25 cellular contexts compared by ENCODE assay signal in the genomic region with DNA sequence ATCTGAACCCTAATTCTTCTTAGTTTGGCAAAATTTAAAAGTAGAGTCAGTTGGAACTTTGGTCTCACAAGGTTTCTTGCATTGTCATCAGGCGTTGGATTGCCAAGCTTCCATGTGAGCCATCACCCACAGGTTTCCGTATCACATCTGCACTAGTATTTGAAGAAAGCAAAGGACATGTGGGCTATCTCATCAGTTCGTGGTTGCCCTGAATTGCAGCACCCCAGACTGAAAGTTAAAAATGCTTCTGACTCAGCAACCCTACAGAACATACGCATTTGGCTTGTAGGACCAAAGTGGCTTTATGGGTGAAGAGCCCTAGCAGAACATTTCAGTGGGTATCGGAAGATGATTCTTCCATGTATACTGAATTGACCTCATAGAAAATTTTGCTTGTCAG.
A peak's percentile ranks its signal among the peaks of the same experiment; 100 is the strongest.
DNase-seq lines count a peak whose midpoint lies in the region; ATAC-seq, FAIRE-seq and TF ChIP-seq lines count a peak whose summit lies in the region.
"Had no signal": no experiment of that assay in that cellular context is flagged by ENCODE, and none has a peak within 500 bp of the region (broad histone marks: within the 10 kb centered on the region; RNA-seq: fewer than 3 reads in every experiment).

No MANE protein-coding gene starts in this region.

- peak overlapping the region; percentile 29; the same call in 1 of the 2 replicates for H2AFZ ChIP-seq in KMS-11 (ENCODE audit: low read depth)
- H2AFZ ChIP-seq in H1 (ENCODE audit: low read length) = no peak overlapping the region
- H2AFZ ChIP-seq: PC-9 had no signal

- no peak for TF ChIP-seq CTCF in KMS-11 (conservative IDR thresholded peaks at IDR 0.05; ENCODE audit: low read depth, low read length)
- TF ChIP-seq CTCF in H1 (IDR thresholded peaks at IDR 0.05; ENCODE audit: control extremely low read depth in 1 of 3, insufficient read depth in 1 of 3, low read depth in 1 of 3, low read length in 3 of 3) = no peak

- H2BK5ac ChIP-seq in H1 (ENCODE audit: low read depth, low read length) = no peak overlapping the region; the same call in 1 of the 2 replicates

- H2AK5ac ChIP-seq in H1 (ENCODE audit: low read depth, low read length) = no peak overlapping the region

- CTCF ChIA-PET in H1 (lab: Charles Lee; ENCODE audit: partially characterized antibody) = interaction anchor here (1.2 kb wide), 1 partner anchor 58 kb away, joined by 3 read pairs; no protein-coding TSS in a partner anchor

- H3K79me2 ChIP-seq in KMS-11 (ENCODE audit: insufficient read depth, low read depth) (no peaks in the 10 kb centered on the region), H1 (ENCODE audit: control insufficient read depth in 1 of 2, insufficient read depth in 2 of 2, low read length in 2 of 2) (no peaks in the 10 kb centered on the region)

- no peak overlapping the region for H3K4ac ChIP-seq in H1 (replicated peaks; ENCODE audit: insufficient read length, low read depth, low read length)

- no peaks in the 10 kb centered on the region for H3K79me1 ChIP-seq in H1 (ENCODE audit: low read depth, low read length)

- no peaks in the 10 kb centered on the region for H3K27me3 ChIP-seq in KMS-11 (ENCODE audit: insufficient read depth, low read depth)
- H3K27me3 ChIP-seq in H1 (replicated peaks in 1 of 4; ENCODE audit: control insufficient read depth in 3 of 4, extremely low read depth in 1 of 4, insufficient read depth in 3 of 4, low read length in 3 of 4) = no peaks in the 10 kb centered on the region
- H3K27me3 ChIP-seq: MG63, SJSA1 had no signal

- H4K8ac ChIP-seq in H1 (ENCODE audit: extremely low read depth, insufficient read depth, low read length) = no peak overlapping the region

- 93% methylated on average over 5 of the region's 5 CpGs; no CpG with 5 or more reads in 1 of the 2 experiments for WGBS in H1 (ENCODE audit: extremely low coverage in 1 of 2, insufficient coverage in 1 of 2, insufficient read length in 1 of 2, insufficient replicate concordance in 2 of 2, low coverage in 1 of 2, low lambda C conversion rate in 2 of 2, missing lambda C conversion rate in 1 of 2), 2 experiments

- H3K23me2 ChIP-seq in H1 (ENCODE audit: low read depth, low read length) = no peaks in the 10 kb centered on the region

- no peak overlapping the region for H2BK120ac ChIP-seq in H1 (replicated peaks; ENCODE audit: low read depth, low read length)

- TF ChIP-seq EP300 in H1 (IDR thresholded peaks at IDR 0.05; ENCODE audit: borderline replicate concordance in 1 of 2, low read depth in 2 of 2, low read length in 2 of 2) = no peak

- H4K20me1 ChIP-seq in KMS-11 (ENCODE audit: insufficient read depth) (no peaks in the 10 kb centered on the region), H1 (replicated peaks in 1 of 2; ENCODE audit: control insufficient read depth in 1 of 2, insufficient read depth in 2 of 2, low read length in 2 of 2) (no peaks in the 10 kb centered on the region)

- H4K5ac ChIP-seq in H1 (ENCODE audit: insufficient read length, low read depth, low read length) = no peak overlapping the region

- no peak overlapping the region for H3K23ac ChIP-seq in H1 (ENCODE audit: insufficient read length)

- POLR2A ChIA-PET in H1 (lab: Charles Lee; ENCODE audit: partially characterized antibody) = no interaction called here

- no peak overlapping the region for H3K56ac ChIP-seq in H1 (replicated peaks; ENCODE audit: insufficient read length, low read depth, low read length)

- H3K27ac ChIP-seq in KMS-11 = peak overlapping the region; percentile 91
- H3K27ac ChIP-seq in H1 (ENCODE audit: low read depth, low read length) = no peak overlapping the region
- H3K27ac ChIP-seq: PC-9, SJSA1 had no signal

- H3K9me3 ChIP-seq in H1 (ENCODE audit: insufficient read depth in 2 of 2, low read depth in 1 of 2, low read length in 1 of 2) = no peaks in the 10 kb centered on the region
- H3K9me3 ChIP-seq: MG63, SJSA1 had no signal

- H2BK15ac ChIP-seq in H1 (ENCODE audit: low read length) = peak overlapping the region; percentile 81; the same call in 1 of the 2 replicates

- peak overlapping the region; percentile 48; the same call in 1 of the 2 replicates for H3K9ac ChIP-seq in KMS-11
- no peak overlapping the region for H3K9ac ChIP-seq in H1 (replicated peaks in 1 of 4; ENCODE audit: extremely low read depth in 1 of 4, low read depth in 3 of 4, low read length in 3 of 4)

- H4K91ac ChIP-seq in H1 (replicated peaks; ENCODE audit: insufficient read length, low read length) = no peak overlapping the region

- H3K4me3 ChIP-seq in KMS-11 (IDR thresholded peaks at IDR 0.05; ENCODE audit: insufficient read depth, low read depth, low read length) (no peak overlapping the region), H1 (ENCODE audit: extremely low read depth in 1 of 4, insufficient read depth in 2 of 4, low read depth in 3 of 4, low read length in 4 of 4) (no peak overlapping the region)
- H3K4me3 ChIP-seq: MG63, PC-9, SJSA1 had no signal

- H3K18ac ChIP-seq in H1 (ENCODE audit: extremely low read depth, low read length) = no peak overlapping the region

- ATAC-seq in HG03439 (IDR thresholded peaks at IDR 0.05; ENCODE audit: unreplicated experiment) = no peak
- ATAC-seq: HepG2, T-cell had no signal

- DNase-seq in NOMO-1 treated with DMSO at 0.1 percent for 48 hours (lab: John Stamatoyannopoulos, UW; ENCODE audit: unreplicated experiment) (peak; percentile 60), H1 (ENCODE audit: low read depth in 1 of 2, low spot score in 2 of 2) (no peak), dedifferentiated amniotic fluid mesenchymal stem cell (ENCODE audit: extremely low spot score) (no peak), NCI-H526 (lab: John Stamatoyannopoulos, UW) (no peak)
- no peak for DNase-seq in stimulated activated CD4-positive, alpha-beta T cell treated with anti-CD3 and anti-CD28 coated beads, Interleukin-4, amount 100 ng/mL, for 4 hours
- DNase-seq: C1 segment of cervical spinal cord; CD8-positive, alpha-beta memory T cell; DMS 273 treated with DMSO at 0.1 percent for 48 hours; DMS79; EL; GDM1; KBM-7; MG63; NCI-H1092 treated with DMSO at 0.1 percent for 48 hours; NCI-H1436; NCI-H1930; PC-9; Right ventricle myocardium superior; T-cell had no signal

- H3K4me1 ChIP-seq in KMS-11 (ENCODE audit: low read depth, poor library complexity, severe bottlenecking) (peaks cover 93% of the 10 kb centered on the region), H1 (replicated peaks in 1 of 4; ENCODE audit: control insufficient read depth in 3 of 4, insufficient read depth in 4 of 4, low read length in 3 of 4) (peaks cover 0 to 5% (median 2%) of the 10 kb centered on the region in 4 experiments; a peak in 3 of 7 replicates)
- H3K4me1 ChIP-seq: SJSA1 had no signal

- peak overlapping the region; percentile 96 for H3K4me2 ChIP-seq in KMS-11
- no peak overlapping the region for H3K4me2 ChIP-seq in H1 (ENCODE audit: insufficient read depth in 1 of 2, low read depth in 2 of 2, low read length in 2 of 2)
- H3K4me2 ChIP-seq: PC-9 had no signal

- TF ChIP-seq RAD21 in H1 (IDR thresholded peaks at IDR 0.05 in 1 of 2, conservative IDR thresholded peaks at IDR 0.05 in 1 of 2; ENCODE audit: low read depth in 2 of 2, low read length in 2 of 2) = no peak

- no peak overlapping the region for H3K14ac ChIP-seq in H1 (ENCODE audit: insufficient read length)

- H2BK20ac ChIP-seq in H1 (ENCODE audit: low read length) = no peak overlapping the region

- no peak for TF ChIP-seq POLR2A in H1 (IDR thresholded peaks at IDR 0.05; ENCODE audit: control extremely low read depth in 1 of 2, low read depth in 2 of 2, low read length in 2 of 2)

- FAIRE-seq in H1 (lab: Jason Lieb, UNC) = no peak
- FAIRE-seq: GM12891, H54, HepG2 had no signal

- no peak overlapping the region for H2BK12ac ChIP-seq in H1 (ENCODE audit: low read depth, low read length)

- H3K36me3 ChIP-seq in KMS-11 (ENCODE audit: insufficient read depth) = no peaks in the 10 kb centered on the region
- no peaks in the 10 kb centered on the region for H3K36me3 ChIP-seq in H1 (ENCODE audit: control insufficient read depth in 2 of 4, insufficient read depth in 4 of 4, low read length in 3 of 4)
- H3K36me3 ChIP-seq: MG63, SJSA1 had no signal

TF ChIP-seq in H1, 55 proteins besides CTCF, POLR2A, EP300 and RAD21 (continues in another document):
- TF ChIP-seq, protein P1, sequence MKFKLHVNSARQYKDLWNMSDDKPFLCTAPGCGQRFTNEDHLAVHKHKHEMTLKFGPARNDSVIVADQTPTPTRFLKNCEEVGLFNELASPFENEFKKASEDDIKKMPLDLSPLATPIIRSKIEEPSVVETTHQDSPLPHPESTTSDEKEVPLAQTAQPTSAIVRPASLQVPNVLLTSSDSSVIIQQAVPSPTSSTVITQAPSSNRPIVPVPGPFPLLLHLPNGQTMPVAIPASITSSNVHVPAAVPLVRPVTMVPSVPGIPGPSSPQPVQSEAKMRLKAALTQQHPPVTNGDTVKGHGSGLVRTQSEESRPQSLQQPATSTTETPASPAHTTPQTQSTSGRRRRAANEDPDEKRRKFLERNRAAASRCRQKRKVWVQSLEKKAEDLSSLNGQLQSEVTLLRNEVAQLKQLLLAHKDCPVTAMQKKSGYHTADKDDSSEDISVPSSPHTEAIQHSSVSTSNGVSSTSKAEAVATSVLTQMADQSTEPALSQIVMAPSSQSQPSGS (IDR thresholded peaks at IDR 0.05; ENCODE audit: low read length) = no peak
